Comparison of ENCODE assay signal across 9 cellular contexts in genomic region chr13:21069561-21070004, GRCh38. TPM values are rescaled to one million over a fixed set of nuclear protein-coding genes. Genes with fewer than 3 reads are reported as not detected.
A peak's percentile ranks its signal among the peaks of the same experiment; 100 is the strongest.
DNase-seq lines count a peak whose midpoint lies in the region; ATAC-seq and FAIRE-seq lines count a peak whose summit lies in the region.
"Had no signal": no experiment of that assay in that cellular context is flagged by ENCODE, and none has a peak within 500 bp of the region (broad histone marks: within the 10 kb centered on the region; RNA-seq: fewer than 3 reads in every experiment).

No MANE protein-coding gene starts in this region.

- H3K27me3 ChIP-seq in neuronal stem cell (ENCODE audit: control insufficient read depth in 3 of 3, insufficient read depth in 3 of 3, low read depth in 1 of 3, low read length in 3 of 3) = peaks cover 0 to 1% (median 0%) of the 10 kb centered on the region in 3 experiments

- peak; percentile 18 for DNase-seq in HK-2 (ENCODE audit: unreplicated experiment)
- peak; percentile 56 to 84 for DNase-seq in SW 1271 (lab: John Stamatoyannopoulos, UW)
- DNase-seq in left cardiac atrium = no peak
- DNase-seq in stimulated activated effector memory CD8-positive, alpha-beta T cell treated with anti-CD3 and anti-CD28 coated beads, Interleukin-12 subunit alpha, Interleukin-12 subunit beta, amount 100 ng/mL, for 72 hours (ENCODE audit: low spot score in 2 of 2) = no peak
- DNase-seq in neuronal stem cell (ENCODE audit: low spot score) = no peak
- no peak for DNase-seq in GM19239 (ENCODE audit: insufficient read length, low spot score)
- DNase-seq in SHP77 (lab: John Stamatoyannopoulos, UW) = no peak
- DNase-seq: NCI-H1417 had no signal

- no peaks in the 10 kb centered on the region for H3K79me1 ChIP-seq in neuronal stem cell (ENCODE audit: low read depth, low read length)

- H3K4me3 Mint-ChIP-seq in stimulated activated effector memory CD8-positive, alpha-beta T cell treated with anti-CD3 and anti-CD28 coated beads, Interleukin-12 subunit alpha, Interleukin-12 subunit beta, amount 100 ng/mL, for 72 hours = no peak overlapping the region

- H3K18ac ChIP-seq in neuronal stem cell (ENCODE audit: low read length) = no peak overlapping the region

- H2BK12ac ChIP-seq in neuronal stem cell (ENCODE audit: low read length) = no peak overlapping the region

- H3K36me3 Mint-ChIP-seq in stimulated activated effector memory CD8-positive, alpha-beta T cell treated with anti-CD3 and anti-CD28 coated beads, Interleukin-12 subunit alpha, Interleukin-12 subunit beta, amount 100 ng/mL, for 72 hours = no peaks in the 10 kb centered on the region

- no peaks in the 10 kb centered on the region for H3K36me3 ChIP-seq in neuronal stem cell (replicated peaks in 1 of 2; ENCODE audit: control insufficient read depth in 2 of 2, insufficient read depth in 2 of 2, low read length in 2 of 2)

- no peaks in the 10 kb centered on the region for H3K9me3 Mint-ChIP-seq in stimulated activated effector memory CD8-positive, alpha-beta T cell treated with anti-CD3 and anti-CD28 coated beads, Interleukin-12 subunit alpha, Interleukin-12 subunit beta, amount 100 ng/mL, for 72 hours

- no peak overlapping the region for H2BK15ac ChIP-seq in neuronal stem cell (ENCODE audit: low read length)

- no peak overlapping the region for H2BK120ac ChIP-seq in neuronal stem cell (ENCODE audit: low read depth, low read length)

- no peaks in the 10 kb centered on the region for H3K4me1 ChIP-seq in neuronal stem cell (ENCODE audit: control insufficient read depth in 2 of 2, insufficient read depth in 1 of 2, low read depth in 1 of 2, low read length in 2 of 2)

- whole genome bisulfite sequencing in neuronal stem cell (ENCODE audit: extremely low coverage in 2 of 2, insufficient read length in 2 of 2, insufficient replicate concordance in 1 of 2), 2 donors = no CpG with 5 or more reads among the region's 6 CpGs

- no peak overlapping the region for H3K14ac ChIP-seq in neuronal stem cell (ENCODE audit: low read length)

- H3K4me3 ChIP-seq in neuronal stem cell (ENCODE audit: low read length in 2 of 2) = no peak overlapping the region

- FAIRE-seq in GM19239 (lab: Jason Lieb, UNC) = no peak

- no peak overlapping the region for H4K91ac ChIP-seq in neuronal stem cell (ENCODE audit: low read depth, low read length, poor library complexity)

- no peak overlapping the region for H3K9ac ChIP-seq in neuronal stem cell (ENCODE audit: low read depth, low read length, poor library complexity)

- H3K4me1 Mint-ChIP-seq in stimulated activated effector memory CD8-positive, alpha-beta T cell treated with anti-CD3 and anti-CD28 coated beads, Interleukin-12 subunit alpha, Interleukin-12 subunit beta, amount 100 ng/mL, for 72 hours = peaks cover 22% of the 10 kb centered on the region

- H2AFZ ChIP-seq in neuronal stem cell (ENCODE audit: low read length) = no peak overlapping the region

- H3K27ac ChIP-seq in neuronal stem cell (replicated peaks; ENCODE audit: low read length) = no peak overlapping the region

- H3K4ac ChIP-seq in neuronal stem cell (ENCODE audit: low read length) = no peak overlapping the region

- intact Hi-C loops in left cardiac atrium (cut with DNase I) = loop anchor here in 1 of 2 donors (10.0 kb wide), 1 partner anchor 125 kb away; no protein-coding TSS in a partner anchor

- peak; percentile 81 to 92 for ATAC-seq in left cardiac atrium
- ATAC-seq in stimulated activated effector memory CD8-positive, alpha-beta T cell treated with anti-CD3 and anti-CD28 coated beads, Interleukin-12 subunit alpha, Interleukin-12 subunit beta, amount 100 ng/mL, for 72 hours = peak; percentile 84
- ATAC-seq in HG02840 (IDR thresholded peaks at IDR 0.05; ENCODE audit: low FRiP score, unreplicated experiment) = no peak

- peak overlapping the region; percentile 6 for H3K27ac Mint-ChIP-seq in stimulated activated effector memory CD8-positive, alpha-beta T cell treated with anti-CD3 and anti-CD28 coated beads, Interleukin-12 subunit alpha, Interleukin-12 subunit beta, amount 100 ng/mL, for 72 hours

- H2BK5ac ChIP-seq in neuronal stem cell (ENCODE audit: low read length) = no peak overlapping the region

- H2AK5ac ChIP-seq in neuronal stem cell (ENCODE audit: low read depth, low read length) = no peak overlapping the region

- H3K9me3 ChIP-seq in neuronal stem cell (replicated peaks in 1 of 2; ENCODE audit: control insufficient read depth in 2 of 2, insufficient read depth in 1 of 2, low read depth in 1 of 2, low read length in 2 of 2) = no peaks in the 10 kb centered on the region

- no peak overlapping the region for H4K8ac ChIP-seq in neuronal stem cell (ENCODE audit: low read depth, low read length)

- no peak overlapping the region for H3K4me2 ChIP-seq in neuronal stem cell (ENCODE audit: insufficient read depth, low read length, poor library complexity, severe bottlenecking)

- H3K23ac ChIP-seq in neuronal stem cell (ENCODE audit: low read depth, low read length, poor library complexity) = no peak overlapping the region

RNA-seq across cellular contexts. Expression of gene LATS2, which starts 8.2 kb away (rescaled TPM):
- 10 to 100 TPM; 19.3 to 30.9 TPM for total RNA-seq in left cardiac atrium
- 13.5 TPM for polyA plus RNA-seq in neuronal stem cell (2013, experiment 1 of 2)
- 14.1 TPM for polyA plus RNA-seq in neuronal stem cell (2013, experiment 2 of 2)

Comparison
In these comparisons a context has a peak if more than half of its experiments do, and no peak if none do; other contexts are left out.
1. DNase-seq: peak in HK-2 (single experiment) and SW 1271 (2 of 2); none in left cardiac atrium (single experiment), stimulated activated effector memory CD8-positive, alpha-beta T cell treated with anti-CD3 and anti-CD28 coated beads, Interleukin-12 subunit alpha, Interleukin-12 subunit beta, amount 100 ng/mL, for 72 hours (0 of 2), neuronal stem cell (single experiment), GM19239 (single experiment) and SHP77 (0 of 2).